23 cellular contexts compared by ENCODE assay signal in the genomic region with DNA sequence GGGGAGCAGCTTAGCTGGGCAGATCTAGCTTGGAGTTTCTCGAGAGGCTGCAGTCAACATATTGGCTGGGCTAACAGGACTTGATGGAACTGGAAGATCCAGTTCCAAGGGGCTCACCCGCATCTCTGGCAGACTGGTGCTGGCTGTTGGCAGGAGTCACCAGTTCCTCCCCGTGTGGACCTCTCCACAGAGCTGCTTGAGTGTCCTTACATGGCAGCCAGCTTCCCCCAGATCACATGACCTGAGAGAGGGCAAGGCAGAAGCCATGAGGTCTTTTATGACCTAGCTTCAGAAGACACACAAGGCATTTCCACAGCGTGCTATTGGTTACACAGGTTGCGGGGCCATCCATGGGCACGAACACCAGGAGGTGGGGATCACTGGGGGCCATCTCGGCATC. TPM values are rescaled to one million over a fixed set of nuclear protein-coding genes. Genes with fewer than 3 reads are reported as not detected.
DNase-seq lines count a peak whose midpoint lies in the region; ATAC-seq, FAIRE-seq and TF ChIP-seq lines count a peak whose summit lies in the region.
"Had no signal": no experiment of that assay in that cellular context is flagged by ENCODE, and none has a peak within 500 bp of the region (broad histone marks: within the 10 kb centered on the region; RNA-seq: fewer than 3 reads in every experiment).

No MANE protein-coding gene starts in this region.

- H3K27ac ChIP-seq in left lung (no peak overlapping the region), upper lobe of left lung (peak overlapping the region in 1 of 4 donors; percentile 5), ascending aorta (no peak overlapping the region)
- H3K27ac ChIP-seq: BLaER1, uterus had no signal

- H3K36me3 ChIP-seq in bronchial epithelial cell (ENCODE audit: control insufficient read depth, insufficient read depth, low read length) (no peaks in the 10 kb centered on the region), left lung (no peaks in the 10 kb centered on the region), upper lobe of left lung (no peaks in the 10 kb centered on the region), ascending aorta (no peaks in the 10 kb centered on the region)
- H3K36me3 ChIP-seq: BLaER1, MG63, uterus had no signal

- WGBS in upper lobe of left lung, 2 donors, result 44 to 66% methylated on average over 3 to 7 of the region's 7 CpGs

- no peaks in the 10 kb centered on the region for H3K9me3 ChIP-seq in left lung
- H3K9me3 ChIP-seq in upper lobe of left lung, result no peaks in the 10 kb centered on the region
- H3K9me3 ChIP-seq in ascending aorta, result no peaks in the 10 kb centered on the region
- H3K9me3 ChIP-seq: MG63, uterus had no signal

- DNase-seq in Right ventricle myocardium superior (peak; percentile 42), cardiac septum (ENCODE audit: low spot score) (no peak), bronchial epithelial cell (ENCODE audit: low read depth) (peak; percentile 6), left lung (peak; percentile 71 to 79), upper lobe of left lung (peak in 1 of 2 donors; percentile 90), ascending aorta (ENCODE audit: low spot score in 2 of 2) (no peak), NCI-H748 (lab: John Stamatoyannopoulos, UW; ENCODE audit: unreplicated experiment) (no peak)
- no peak for DNase-seq in stimulated activated CD4-positive, alpha-beta T cell treated with anti-CD3 and anti-CD28 coated beads, Interleukin-2, amount 100 ng/mL, for 24 hours
- DNase-seq: activated gamma-delta T cell treated with Interleukin-2 at 50 U/mL for 16 hours; activated T-cell treated with anti-CD3 and anti-CD28 coated beads, Interleukin-2, amount 50 U/mL, for 1 hour; Calu3; dermis blood vessel endothelial cell; MG63; NCI-H1436 treated with DMSO at 0.1 percent for 48 hours; NCI-H82; nucleus accumbens; retina; SHP77; stimulated activated CD4-positive, alpha-beta T cell treated with anti-CD3 and anti-CD28 coated beads, Interleukin-12 subunit alpha, Interleukin-12 subunit beta, amount 100 ng/mL, for 4 hours; uterus had no signal

- H3K27me3 ChIP-seq in bronchial epithelial cell (ENCODE audit: control insufficient read depth, insufficient read depth, low read length) (peaks cover 7% of the 10 kb centered on the region), left lung (no peaks in the 10 kb centered on the region), upper lobe of left lung (no peaks in the 10 kb centered on the region), ascending aorta (no peaks in the 10 kb centered on the region)
- H3K27me3 ChIP-seq: BLaER1, MG63, uterus had no signal

- no peak for TF ChIP-seq POLR2A in upper lobe of left lung (IDR thresholded peaks at IDR 0.05)

- H3K4me3 ChIP-seq in bronchial epithelial cell (ENCODE audit: low read depth, low read length) (no peak overlapping the region), left lung (no peak overlapping the region), upper lobe of left lung (no peak overlapping the region), ascending aorta (no peak overlapping the region)
- H3K4me3 ChIP-seq: BLaER1, MG63, uterus had no signal

- H3K4me1 ChIP-seq in left lung, result no peaks in the 10 kb centered on the region
- H3K4me1 ChIP-seq in upper lobe of left lung, result peaks cover 0 to 5% (median 0%) of the 10 kb centered on the region in 4 donors
- no peaks in the 10 kb centered on the region for H3K4me1 ChIP-seq in ascending aorta
- H3K4me1 ChIP-seq: uterus had no signal

- TF ChIP-seq CTCF in bronchial epithelial cell (IDR thresholded peaks at IDR 0.05; ENCODE audit: insufficient read depth, low read length, severe bottlenecking), result no peak
- TF ChIP-seq CTCF in left lung (IDR thresholded peaks at IDR 0.05), result no peak
- no peak for TF ChIP-seq CTCF in upper lobe of left lung (IDR thresholded peaks at IDR 0.05)
- TF ChIP-seq CTCF in ascending aorta (IDR thresholded peaks at IDR 0.05), result no peak

- no peak for FAIRE-seq in bronchial epithelial cell (lab: Jason Lieb, UNC)
- FAIRE-seq: endothelial cell of umbilical vein, TTC549 had no signal

- no peak for TF ChIP-seq EP300 in upper lobe of left lung (IDR thresholded peaks at IDR 0.05)

- ATAC-seq in Right ventricle myocardium superior (ENCODE audit: poor library complexity) (no peak), left lung (peak; percentile 89), upper lobe of left lung (ENCODE audit: low FRiP score in 2 of 2) (peak; percentile 15 to 36)

- intact Hi-C loops in Right ventricle myocardium superior (cut with DNase I), result no loop called here
- intact Hi-C loops in cardiac septum (cut with DNase I), result no loop called here
- intact Hi-C loops in left lung (cut with DNase I), result no loop called here
- intact Hi-C loops in ascending aorta (cut with DNase I), result no loop called here

RNA-seq across cellular contexts. Expression of a gene that starts 26.4 kb away (rescaled TPM):
- 89.0 TPM for total RNA-seq in Right ventricle myocardium superior
- total RNA-seq in cardiac septum, result 42.6 TPM
- 16.8 and 21.3 TPM in 2 replicates for total RNA-seq in bronchial epithelial cell
- 10 to 100 TPM; 56.7 to 79.5 TPM for total RNA-seq in left lung
- 10 to 100 TPM; 43.8 to 92.7 (median 74.1) TPM for total RNA-seq in upper lobe of left lung
- 64.1 TPM for total RNA-seq in ascending aorta

Comparison
In these comparisons a context has a peak if more than half of its experiments do, and no peak if none do; other contexts are left out.
1. DNase-seq: peak in Right ventricle myocardium superior (single experiment), bronchial epithelial cell (single experiment) and left lung (2 of 2); none in cardiac septum (single experiment), ascending aorta (0 of 2), stimulated activated CD4-positive, alpha-beta T cell treated with anti-CD3 and anti-CD28 coated beads, Interleukin-2, amount 100 ng/mL, for 24 hours (0 of 2) and NCI-H748 (single experiment).